ENCODE assay signal across 14 cellular contexts in genomic region chr5:143086851-143087637, GRCh38.
A peak's percentile ranks its signal among the peaks of the same experiment; 100 is the strongest.
DNase-seq lines count a peak whose midpoint lies in the region; ATAC-seq and TF ChIP-seq lines count a peak whose summit lies in the region.
"Had no signal": no experiment of that assay in that cellular context is flagged by ENCODE, and none has a peak within 500 bp of the region (broad histone marks: within the 10 kb centered on the region; RNA-seq: fewer than 3 reads in every experiment).

No MANE protein-coding gene starts in this region.

- H3K9me3 ChIP-seq in psoas muscle (no peaks in the 10 kb centered on the region), ascending aorta (no peaks in the 10 kb centered on the region)
- H3K9me3 ChIP-seq: esophagus squamous epithelium, tibial nerve had no signal

- intact Hi-C loops in psoas muscle (cut with DNase I) (loop anchor here in 1 of 2 donors (5.0 kb wide), 1 partner anchor 35 kb away; no protein-coding TSS in a partner anchor), ascending aorta (cut with DNase I) (no loop called here)

- peak; percentile 33 for ATAC-seq in esophagus mucosa
- peak in 3 of 4 donors; percentile 33 to 47 (median 38) for ATAC-seq in psoas muscle

- H3K4me3 ChIP-seq in psoas muscle: no peak overlapping the region
- no peak overlapping the region for H3K4me3 ChIP-seq in ascending aorta
- H3K4me3 ChIP-seq: esophagus squamous epithelium, tibial nerve had no signal

- H3K36me3 ChIP-seq in psoas muscle (ENCODE audit: insufficient read depth in 1 of 2, low read depth in 1 of 2) (no peaks in the 10 kb centered on the region), ascending aorta (peaks cover 0 to 5% of the 10 kb centered on the region in 2 donors)
- H3K36me3 ChIP-seq: esophagus squamous epithelium, tibial nerve had no signal

- H3K4me1 ChIP-seq in psoas muscle (peaks cover 21% of the 10 kb centered on the region), ascending aorta (no peaks in the 10 kb centered on the region)

- WGBS in psoas muscle, 3 donors: 43 to 52% (median 45%) methylated on average over 5 of the region's 5 CpGs

- TF ChIP-seq CTCF in psoas muscle (IDR thresholded peaks at IDR 0.05): no peak
- TF ChIP-seq CTCF in ascending aorta (IDR thresholded peaks at IDR 0.05): no peak

- H3K27ac ChIP-seq in psoas muscle (no peak overlapping the region), ascending aorta (no peak overlapping the region)
- H3K27ac ChIP-seq: 22Rv1, esophagus squamous epithelium, tibial nerve had no signal

- DNase-seq in NCI-H1694 treated with DMSO at 0.1 percent for 48 hours (lab: John Stamatoyannopoulos, UW) (peak; percentile 32), NCI-H1694 (lab: John Stamatoyannopoulos, UW) (no peak), NCI-H524 treated with DMSO at 0.1 percent for 48 hours (lab: John Stamatoyannopoulos, UW) (peak; percentile 1), psoas muscle (no peak), ascending aorta (ENCODE audit: low spot score in 2 of 2) (no peak), GM19240 (ENCODE audit: insufficient read length, low spot score) (no peak), NCI-H2107 (lab: John Stamatoyannopoulos, UW) (no peak)
- DNase-seq: activated CD4-positive, alpha-beta T cell treated with anti-CD3 and anti-CD28 coated beads for 1 hour; esophagus squamous epithelium; Kasumi-1; stimulated activated CD4-positive, alpha-beta T cell treated with anti-CD3 and anti-CD28 coated beads, Interleukin-4, amount 100 ng/mL, for 1 hour had no signal

- H3K27me3 ChIP-seq in psoas muscle (ENCODE audit: insufficient read depth in 3 of 3, low read length in 2 of 3): no peaks in the 10 kb centered on the region
- no peaks in the 10 kb centered on the region for H3K27me3 ChIP-seq in ascending aorta
- H3K27me3 ChIP-seq: esophagus squamous epithelium, tibial nerve had no signal

Comparison
In these comparisons a context has a peak if more than half of its experiments do, and no peak if none do; other contexts are left out.
1. DNase-seq: peak in NCI-H1694 treated with DMSO at 0.1 percent for 48 hours (single experiment) and NCI-H524 treated with DMSO at 0.1 percent for 48 hours (single experiment); none in NCI-H1694 (single experiment), psoas muscle (0 of 2), ascending aorta (0 of 2), GM19240 (single experiment) and NCI-H2107 (single experiment).